ENCODE assay signal across 8 cellular contexts in genomic region chr4:87423313-87424031, GRCh38. TPM values are rescaled to one million over a fixed set of nuclear protein-coding genes. Genes with fewer than 3 reads are reported as not detected.
DNase-seq lines count a peak whose midpoint lies in the region; ATAC-seq, FAIRE-seq and TF ChIP-seq lines count a peak whose summit lies in the region.

No MANE protein-coding gene starts in this region.

- intact Hi-C loops in Calu3 (cut with micrococcal nuclease; ENCODE audit: unreplicated experiment) = loop anchor here (5.0 kb wide), 1 partner anchor 36 kb away; no protein-coding TSS in a partner anchor
- intact Hi-C loops in activated CD4-positive, alpha-beta memory T cell treated with anti-CD3 and anti-CD28 coated beads for 36 hours (cut with micrococcal nuclease) = loop anchor here (1.0 to 2.0 kb wide), 2 partner anchors 41 to 48 kb away; no protein-coding TSS in a partner anchor

- TF ChIP-seq POLR2A in H54 (IDR thresholded peaks at IDR 0.05; ENCODE audit: low read depth, low read length) = no peak

- peaks cover 12% of the 10 kb centered on the region for H3K36me3 Mint-ChIP-seq in Calu3 (ENCODE audit: insufficient read depth, unreplicated experiment)
- no peaks in the 10 kb centered on the region for H3K36me3 Mint-ChIP-seq in activated CD4-positive, alpha-beta memory T cell treated with anti-CD3 and anti-CD28 coated beads for 36 hours
- H3K36me3 Mint-ChIP-seq in stimulated activated effector memory CD8-positive, alpha-beta T cell treated with anti-CD3 and anti-CD28 coated beads, Interleukin-12 subunit alpha, Interleukin-12 subunit beta, amount 100 ng/mL, for 72 hours = peaks cover 9% of the 10 kb centered on the region

- no peaks in the 10 kb centered on the region for H3K9me3 Mint-ChIP-seq in Calu3 (ENCODE audit: low read depth, unreplicated experiment)
- no peaks in the 10 kb centered on the region for H3K9me3 Mint-ChIP-seq in activated CD4-positive, alpha-beta memory T cell treated with anti-CD3 and anti-CD28 coated beads for 36 hours
- H3K9me3 Mint-ChIP-seq in stimulated activated effector memory CD8-positive, alpha-beta T cell treated with anti-CD3 and anti-CD28 coated beads, Interleukin-12 subunit alpha, Interleukin-12 subunit beta, amount 100 ng/mL, for 72 hours = no peaks in the 10 kb centered on the region

- CTCF ChIA-PET in Calu3 (lab: Charles Lee) = interaction anchor here (0.7 to 1.4 kb wide), 2 partner anchors 35 to 205 kb away, joined by 4 read pairs; no protein-coding TSS in a partner anchor
- CTCF ChIA-PET in activated CD4-positive, alpha-beta memory T cell treated with anti-CD3 and anti-CD28 coated beads for 36 hours (lab: Charles Lee) = interaction anchor here (1.6 kb wide), 1 partner anchor 33 kb away, joined by 11 read pairs; the partner anchor contains the start of gene HSD17B11

- H3K36me3 ChIP-seq in HUES64 (ENCODE audit: insufficient read depth, low read length) (no peaks in the 10 kb centered on the region), iPS-15b (ENCODE audit: control insufficient read depth, insufficient read depth, low read length) (no peaks in the 10 kb centered on the region)

- no peak for TF ChIP-seq CTCF in Calu3 (IDR thresholded peaks at IDR 0.05; ENCODE audit: unreplicated experiment)

- H3K4me1 ChIP-seq in HUES64 (ENCODE audit: insufficient read depth, low read length) (peaks cover 22% of the 10 kb centered on the region), iPS-15b (ENCODE audit: control insufficient read depth, insufficient read depth, low read length) (peaks cover 10% of the 10 kb centered on the region)

- H3K4me3 ChIP-seq in HUES64 (ENCODE audit: low read length) (peak overlapping the region; percentile 93), iPS-15b (ENCODE audit: low read depth, low read length) (peak overlapping the region; percentile 99)

- FAIRE-seq in H54 (lab: Jason Lieb, UNC) = no peak

- H3K27me3 ChIP-seq in HUES64 (ENCODE audit: insufficient read depth, low read length) (no peaks in the 10 kb centered on the region), iPS-15b (ENCODE audit: control insufficient read depth, insufficient read depth, low read length) (no peaks in the 10 kb centered on the region)

- DNase-seq in Calu3 (no peak), H54 (ENCODE audit: insufficient read length, low spot score) (no peak)
- no peak for DNase-seq in activated CD4-positive, alpha-beta memory T cell treated with anti-CD3 and anti-CD28 coated beads for 36 hours
- DNase-seq in stimulated activated effector memory CD8-positive, alpha-beta T cell treated with anti-CD3 and anti-CD28 coated beads, Interleukin-12 subunit alpha, Interleukin-12 subunit beta, amount 100 ng/mL, for 72 hours (ENCODE audit: low spot score in 2 of 2) = no peak

- WGBS in HUES64 = 63% methylated on average over 3 of the region's 3 CpGs

- POLR2A ChIA-PET in activated CD4-positive, alpha-beta memory T cell treated with anti-CD3 and anti-CD28 coated beads for 36 hours (lab: Charles Lee) = interaction anchor here (1.3 to 3.0 kb wide), 2 partner anchors 33 to 36 kb away, joined by 5 to 31 read pairs; partner anchors contain the start of gene HSD17B11

- H3K27me3 Mint-ChIP-seq in Calu3 (ENCODE audit: unreplicated experiment) = no peaks in the 10 kb centered on the region
- no peaks in the 10 kb centered on the region for H3K27me3 Mint-ChIP-seq in activated CD4-positive, alpha-beta memory T cell treated with anti-CD3 and anti-CD28 coated beads for 36 hours

- H3K9ac ChIP-seq in HUES64 (ENCODE audit: low read depth, low read length) (peak overlapping the region; percentile 94), iPS-15b (ENCODE audit: low read depth, low read length) (peak overlapping the region; percentile 93)

- no peaks in the 10 kb centered on the region for H3K4me1 Mint-ChIP-seq in Calu3 (ENCODE audit: low read depth, unreplicated experiment)
- H3K4me1 Mint-ChIP-seq in activated CD4-positive, alpha-beta memory T cell treated with anti-CD3 and anti-CD28 coated beads for 36 hours (ENCODE audit: low read depth) = peaks cover 36% of the 10 kb centered on the region
- peaks cover 17% of the 10 kb centered on the region for H3K4me1 Mint-ChIP-seq in stimulated activated effector memory CD8-positive, alpha-beta T cell treated with anti-CD3 and anti-CD28 coated beads, Interleukin-12 subunit alpha, Interleukin-12 subunit beta, amount 100 ng/mL, for 72 hours

- peak overlapping the region; percentile 90 for H3K27ac Mint-ChIP-seq in Calu3 (ENCODE audit: unreplicated experiment)
- no peak overlapping the region for H3K27ac Mint-ChIP-seq in activated CD4-positive, alpha-beta memory T cell treated with anti-CD3 and anti-CD28 coated beads for 36 hours
- H3K27ac Mint-ChIP-seq in stimulated activated effector memory CD8-positive, alpha-beta T cell treated with anti-CD3 and anti-CD28 coated beads, Interleukin-12 subunit alpha, Interleukin-12 subunit beta, amount 100 ng/mL, for 72 hours = peak overlapping the region; percentile 95

- H3K27ac ChIP-seq in HUES64 (ENCODE audit: low read depth, low read length) = no peak overlapping the region; the same call in 1 of the 2 replicates

- H3K9me3 ChIP-seq in HUES64 (ENCODE audit: insufficient read depth, low read depth, low read length) = no peaks in the 10 kb centered on the region
- H3K9me3 ChIP-seq in iPS-15b (ENCODE audit: control insufficient read depth, insufficient read depth, low read length) = no peaks in the 10 kb centered on the region

- H3K4me3 Mint-ChIP-seq in Calu3 (ENCODE audit: low read depth, unreplicated experiment) = peak overlapping the region; percentile 98
- H3K4me3 Mint-ChIP-seq in activated CD4-positive, alpha-beta memory T cell treated with anti-CD3 and anti-CD28 coated beads for 36 hours = peak overlapping the region; percentile 97
- peak overlapping the region; percentile 98 for H3K4me3 Mint-ChIP-seq in stimulated activated effector memory CD8-positive, alpha-beta T cell treated with anti-CD3 and anti-CD28 coated beads, Interleukin-12 subunit alpha, Interleukin-12 subunit beta, amount 100 ng/mL, for 72 hours

- BruUV-seq in Calu3 (replicated peaks; lab: Mats Ljungman, UMichigan) = no TSS peak

- no peak for ATAC-seq in stimulated activated effector memory CD8-positive, alpha-beta T cell treated with anti-CD3 and anti-CD28 coated beads, Interleukin-12 subunit alpha, Interleukin-12 subunit beta, amount 100 ng/mL, for 72 hours
- ATAC-seq in HG03139 (IDR thresholded peaks at IDR 0.05; ENCODE audit: unreplicated experiment) = no peak
- no peak for ATAC-seq in GM21360 (IDR thresholded peaks at IDR 0.05; ENCODE audit: unreplicated experiment)

RNA-seq across cellular contexts. Expression of gene NUDT9, which starts 1.1 kb away (rescaled TPM):
- total RNA-seq in Calu3 (2022) = 15.7 and 16.8 TPM in 2 replicates
- polyA plus RNA-seq in HUES64 (2013, experiment 1 of 2) = 21.8 TPM
- polyA plus RNA-seq in HUES64 (2013, experiment 2 of 2) = 25.9 TPM
- 10 to 100 TPM; 13.1 to 13.9 TPM for total RNA-seq in activated CD4-positive, alpha-beta memory T cell treated with anti-CD3 and anti-CD28 coated beads for 36 hours

RNA-seq across cellular contexts. Expression of gene HSD17B11, which starts 32.5 kb away (rescaled TPM):
- total RNA-seq in Calu3 (2022) = 48.2 and 50.5 TPM in 2 replicates
- polyA plus RNA-seq in HUES64 (2013, experiment 1 of 2) = 10.6 TPM
- polyA plus RNA-seq in HUES64 (2013, experiment 2 of 2) = 18.6 TPM
- 10 to 100 TPM; 19.8 to 20.8 TPM for total RNA-seq in activated CD4-positive, alpha-beta memory T cell treated with anti-CD3 and anti-CD28 coated beads for 36 hours
